ENCODE assay signal across 1 cellular context in the genomic region with DNA sequence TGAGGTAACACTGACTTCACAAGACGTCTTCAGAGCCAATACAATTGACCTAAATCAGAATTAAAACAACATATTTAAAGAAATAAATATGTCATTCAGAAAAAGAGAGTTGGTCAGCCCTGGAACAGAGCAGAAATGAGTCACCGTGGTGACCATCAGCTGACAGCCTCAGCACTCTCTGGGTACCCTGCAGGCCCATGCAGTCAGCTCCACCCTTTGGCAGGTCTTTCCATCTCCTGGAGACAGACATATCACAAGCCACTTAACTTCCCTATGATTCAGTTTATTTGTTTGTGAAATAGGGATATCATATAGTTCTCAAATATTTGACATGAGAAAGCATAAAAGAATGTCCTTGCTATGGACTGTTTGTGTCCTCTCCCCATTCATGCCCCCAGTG.
TF ChIP-seq lines count a peak whose summit lies in the region.

No MANE protein-coding gene starts in this region.

TF ChIP-seq in GM23338, 12 proteins besides CTCF, POLR2A, EP300 and RAD21 (continued from another document):
- TF ChIP-seq, protein P1, sequence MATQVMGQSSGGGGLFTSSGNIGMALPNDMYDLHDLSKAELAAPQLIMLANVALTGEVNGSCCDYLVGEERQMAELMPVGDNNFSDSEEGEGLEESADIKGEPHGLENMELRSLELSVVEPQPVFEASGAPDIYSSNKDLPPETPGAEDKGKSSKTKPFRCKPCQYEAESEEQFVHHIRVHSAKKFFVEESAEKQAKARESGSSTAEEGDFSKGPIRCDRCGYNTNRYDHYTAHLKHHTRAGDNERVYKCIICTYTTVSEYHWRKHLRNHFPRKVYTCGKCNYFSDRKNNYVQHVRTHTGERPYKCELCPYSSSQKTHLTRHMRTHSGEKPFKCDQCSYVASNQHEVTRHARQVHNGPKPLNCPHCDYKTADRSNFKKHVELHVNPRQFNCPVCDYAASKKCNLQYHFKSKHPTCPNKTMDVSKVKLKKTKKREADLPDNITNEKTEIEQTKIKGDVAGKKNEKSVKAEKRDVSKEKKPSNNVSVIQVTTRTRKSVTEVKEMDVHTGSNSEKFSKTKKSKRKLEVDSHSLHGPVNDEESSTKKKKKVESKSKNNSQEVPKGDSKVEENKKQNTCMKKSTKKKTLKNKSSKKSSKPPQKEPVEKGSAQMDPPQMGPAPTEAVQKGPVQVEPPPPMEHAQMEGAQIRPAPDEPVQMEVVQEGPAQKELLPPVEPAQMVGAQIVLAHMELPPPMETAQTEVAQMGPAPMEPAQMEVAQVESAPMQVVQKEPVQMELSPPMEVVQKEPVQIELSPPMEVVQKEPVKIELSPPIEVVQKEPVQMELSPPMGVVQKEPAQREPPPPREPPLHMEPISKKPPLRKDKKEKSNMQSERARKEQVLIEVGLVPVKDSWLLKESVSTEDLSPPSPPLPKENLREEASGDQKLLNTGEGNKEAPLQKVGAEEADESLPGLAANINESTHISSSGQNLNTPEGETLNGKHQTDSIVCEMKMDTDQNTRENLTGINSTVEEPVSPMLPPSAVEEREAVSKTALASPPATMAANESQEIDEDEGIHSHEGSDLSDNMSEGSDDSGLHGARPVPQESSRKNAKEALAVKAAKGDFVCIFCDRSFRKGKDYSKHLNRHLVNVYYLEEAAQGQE (IDR thresholded peaks at IDR 0.05; ENCODE audit: unreplicated experiment): no peak
- TF ChIP-seq, protein P2, sequence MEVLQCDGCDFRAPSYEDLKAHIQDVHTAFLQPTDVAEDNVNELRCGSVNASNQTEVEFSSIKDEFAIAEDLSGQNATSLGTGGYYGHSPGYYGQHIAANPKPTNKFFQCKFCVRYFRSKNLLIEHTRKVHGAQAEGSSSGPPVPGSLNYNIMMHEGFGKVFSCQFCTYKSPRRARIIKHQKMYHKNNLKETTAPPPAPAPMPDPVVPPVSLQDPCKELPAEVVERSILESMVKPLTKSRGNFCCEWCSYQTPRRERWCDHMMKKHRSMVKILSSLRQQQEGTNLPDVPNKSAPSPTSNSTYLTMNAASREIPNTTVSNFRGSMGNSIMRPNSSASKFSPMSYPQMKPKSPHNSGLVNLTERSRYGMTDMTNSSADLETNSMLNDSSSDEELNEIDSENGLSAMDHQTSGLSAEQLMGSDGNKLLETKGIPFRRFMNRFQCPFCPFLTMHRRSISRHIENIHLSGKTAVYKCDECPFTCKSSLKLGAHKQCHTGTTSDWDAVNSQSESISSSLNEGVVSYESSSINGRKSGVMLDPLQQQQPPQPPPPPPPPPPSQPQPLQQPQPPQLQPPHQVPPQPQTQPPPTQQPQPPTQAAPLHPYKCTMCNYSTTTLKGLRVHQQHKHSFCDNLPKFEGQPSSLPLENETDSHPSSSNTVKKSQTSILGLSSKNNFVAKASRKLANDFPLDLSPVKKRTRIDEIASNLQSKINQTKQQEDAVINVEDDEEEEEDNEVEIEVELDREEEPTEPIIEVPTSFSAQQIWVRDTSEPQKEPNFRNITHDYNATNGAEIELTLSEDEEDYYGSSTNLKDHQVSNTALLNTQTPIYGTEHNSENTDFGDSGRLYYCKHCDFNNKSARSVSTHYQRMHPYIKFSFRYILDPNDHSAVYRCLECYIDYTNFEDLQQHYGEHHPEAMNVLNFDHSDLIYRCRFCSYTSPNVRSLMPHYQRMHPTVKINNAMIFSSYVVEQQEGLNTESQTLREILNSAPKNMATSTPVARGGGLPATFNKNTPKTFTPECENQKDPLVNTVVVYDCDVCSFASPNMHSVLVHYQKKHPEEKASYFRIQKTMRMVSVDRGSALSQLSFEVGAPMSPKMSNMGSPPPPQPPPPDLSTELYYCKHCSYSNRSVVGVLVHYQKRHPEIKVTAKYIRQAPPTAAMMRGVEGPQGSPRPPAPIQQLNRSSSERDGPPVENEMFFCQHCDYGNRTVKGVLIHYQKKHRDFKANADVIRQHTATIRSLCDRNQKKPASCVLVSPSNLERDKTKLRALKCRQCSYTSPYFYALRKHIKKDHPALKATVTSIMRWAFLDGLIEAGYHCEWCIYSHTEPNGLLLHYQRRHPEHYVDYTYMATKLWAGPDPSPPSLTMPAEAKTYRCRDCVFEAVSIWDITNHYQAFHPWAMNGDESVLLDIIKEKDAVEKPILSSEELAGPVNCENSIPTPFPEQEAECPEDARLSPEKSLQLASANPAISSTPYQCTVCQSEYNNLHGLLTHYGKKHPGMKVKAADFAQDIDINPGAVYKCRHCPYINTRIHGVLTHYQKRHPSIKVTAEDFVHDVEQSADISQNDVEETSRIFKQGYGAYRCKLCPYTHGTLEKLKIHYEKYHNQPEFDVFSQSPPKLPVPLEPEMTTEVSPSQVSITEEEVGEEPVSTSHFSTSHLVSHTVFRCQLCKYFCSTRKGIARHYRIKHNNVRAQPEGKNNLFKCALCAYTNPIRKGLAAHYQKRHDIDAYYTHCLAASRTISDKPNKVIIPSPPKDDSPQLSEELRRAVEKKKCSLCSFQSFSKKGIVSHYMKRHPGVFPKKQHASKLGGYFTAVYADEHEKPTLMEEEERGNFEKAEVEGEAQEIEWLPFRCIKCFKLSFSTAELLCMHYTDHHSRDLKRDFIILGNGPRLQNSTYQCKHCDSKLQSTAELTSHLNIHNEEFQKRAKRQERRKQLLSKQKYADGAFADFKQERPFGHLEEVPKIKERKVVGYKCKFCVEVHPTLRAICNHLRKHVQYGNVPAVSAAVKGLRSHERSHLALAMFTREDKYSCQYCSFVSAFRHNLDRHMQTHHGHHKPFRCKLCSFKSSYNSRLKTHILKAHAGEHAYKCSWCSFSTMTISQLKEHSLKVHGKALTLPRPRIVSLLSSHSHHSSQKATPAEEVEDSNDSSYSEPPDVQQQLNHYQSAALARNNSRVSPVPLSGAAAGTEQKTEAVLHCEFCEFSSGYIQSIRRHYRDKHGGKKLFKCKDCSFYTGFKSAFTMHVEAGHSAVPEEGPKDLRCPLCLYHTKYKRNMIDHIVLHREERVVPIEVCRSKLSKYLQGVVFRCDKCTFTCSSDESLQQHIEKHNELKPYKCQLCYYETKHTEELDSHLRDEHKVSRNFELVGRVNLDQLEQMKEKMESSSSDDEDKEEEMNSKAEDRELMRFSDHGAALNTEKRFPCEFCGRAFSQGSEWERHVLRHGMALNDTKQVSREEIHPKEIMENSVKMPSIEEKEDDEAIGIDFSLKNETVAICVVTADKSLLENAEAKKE (CRISPR knock-in tag; IDR thresholded peaks at IDR 0.05): no peak
- TF ChIP-seq POLR2AphosphoS5 (IDR thresholded peaks at IDR 0.05; ENCODE audit: low read depth): no peak
- no peak for TF ChIP-seq STAT1 (IDR thresholded peaks at IDR 0.05; ENCODE audit: unreplicated experiment)
- no peak for TF ChIP-seq NANOG (IDR thresholded peaks at IDR 0.05; ENCODE audit: borderline replicate concordance)
- TF ChIP-seq EZH2 (IDR thresholded peaks at IDR 0.05; ENCODE audit: low read depth, unreplicated experiment): no peak
